Comparison of ENCODE assay signal across 1 cellular context in the genomic region with DNA sequence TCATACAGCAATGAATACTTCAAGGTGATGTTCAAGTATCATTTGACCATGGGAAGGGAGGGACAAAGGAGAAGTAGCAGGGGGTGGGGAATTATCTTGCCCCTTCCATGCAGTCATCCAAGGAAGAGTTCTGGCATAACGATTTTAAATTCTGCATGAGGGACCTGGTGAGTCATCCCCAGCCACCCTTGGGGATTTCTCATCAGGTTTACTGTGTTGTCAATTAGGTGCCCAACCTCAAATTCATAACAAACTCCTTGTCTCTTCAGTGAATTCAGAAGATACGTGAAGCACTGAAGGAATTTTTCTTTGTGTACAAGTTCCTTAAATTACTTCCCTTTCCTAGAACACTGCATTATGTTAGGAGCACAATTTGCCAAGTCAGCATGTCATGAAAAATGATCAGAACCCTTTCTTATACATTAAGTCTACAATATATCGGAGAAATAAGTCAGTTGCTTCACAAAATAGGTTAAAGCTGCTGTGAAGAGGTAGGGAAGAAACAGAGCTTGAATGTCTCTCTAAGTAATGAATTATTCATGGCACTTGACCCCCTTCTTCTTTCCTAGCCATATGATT.
TF ChIP-seq lines count a peak whose summit lies in the region.

No MANE protein-coding gene starts in this region.

TF ChIP-seq in neural cell, 6 proteins besides CTCF, POLR2A, EP300 and RAD21:
- TF ChIP-seq, protein P1, sequence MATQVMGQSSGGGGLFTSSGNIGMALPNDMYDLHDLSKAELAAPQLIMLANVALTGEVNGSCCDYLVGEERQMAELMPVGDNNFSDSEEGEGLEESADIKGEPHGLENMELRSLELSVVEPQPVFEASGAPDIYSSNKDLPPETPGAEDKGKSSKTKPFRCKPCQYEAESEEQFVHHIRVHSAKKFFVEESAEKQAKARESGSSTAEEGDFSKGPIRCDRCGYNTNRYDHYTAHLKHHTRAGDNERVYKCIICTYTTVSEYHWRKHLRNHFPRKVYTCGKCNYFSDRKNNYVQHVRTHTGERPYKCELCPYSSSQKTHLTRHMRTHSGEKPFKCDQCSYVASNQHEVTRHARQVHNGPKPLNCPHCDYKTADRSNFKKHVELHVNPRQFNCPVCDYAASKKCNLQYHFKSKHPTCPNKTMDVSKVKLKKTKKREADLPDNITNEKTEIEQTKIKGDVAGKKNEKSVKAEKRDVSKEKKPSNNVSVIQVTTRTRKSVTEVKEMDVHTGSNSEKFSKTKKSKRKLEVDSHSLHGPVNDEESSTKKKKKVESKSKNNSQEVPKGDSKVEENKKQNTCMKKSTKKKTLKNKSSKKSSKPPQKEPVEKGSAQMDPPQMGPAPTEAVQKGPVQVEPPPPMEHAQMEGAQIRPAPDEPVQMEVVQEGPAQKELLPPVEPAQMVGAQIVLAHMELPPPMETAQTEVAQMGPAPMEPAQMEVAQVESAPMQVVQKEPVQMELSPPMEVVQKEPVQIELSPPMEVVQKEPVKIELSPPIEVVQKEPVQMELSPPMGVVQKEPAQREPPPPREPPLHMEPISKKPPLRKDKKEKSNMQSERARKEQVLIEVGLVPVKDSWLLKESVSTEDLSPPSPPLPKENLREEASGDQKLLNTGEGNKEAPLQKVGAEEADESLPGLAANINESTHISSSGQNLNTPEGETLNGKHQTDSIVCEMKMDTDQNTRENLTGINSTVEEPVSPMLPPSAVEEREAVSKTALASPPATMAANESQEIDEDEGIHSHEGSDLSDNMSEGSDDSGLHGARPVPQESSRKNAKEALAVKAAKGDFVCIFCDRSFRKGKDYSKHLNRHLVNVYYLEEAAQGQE (IDR thresholded peaks at IDR 0.05; ENCODE audit: borderline replicate concordance): peak; percentile 19
- TF ChIP-seq TAF1 (IDR thresholded peaks at IDR 0.05; ENCODE audit: low read depth): no peak
TF ChIP-seq in neural cell: peak in this region for 1.
